In the genomic region with DNA sequence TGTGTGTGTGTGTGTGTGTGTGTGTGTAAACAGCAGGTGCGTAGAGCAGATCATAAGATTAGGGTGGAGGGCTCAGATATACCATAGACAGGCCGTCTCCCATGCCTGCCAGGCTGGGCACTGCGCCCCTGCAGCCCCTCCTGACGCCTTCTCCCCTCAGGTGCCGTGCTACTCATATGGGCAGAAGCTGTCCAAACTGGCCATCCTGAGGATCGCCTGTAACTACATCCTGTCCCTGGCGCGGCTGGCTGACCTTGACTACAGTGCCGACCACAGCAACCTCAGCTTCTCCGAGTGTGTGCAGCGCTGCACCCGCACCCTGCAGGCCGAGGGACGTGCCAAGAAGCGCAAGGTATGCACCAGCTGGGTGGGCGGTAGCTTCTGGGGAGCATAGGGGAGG, we compare ENCODE assay signal across 23 cellular contexts. TPM values are rescaled to one million over a fixed set of nuclear protein-coding genes. Genes with fewer than 3 reads are reported as not detected.
DNase-seq lines count a peak whose midpoint lies in the region; ATAC-seq, FAIRE-seq and TF ChIP-seq lines count a peak whose summit lies in the region.
"Had no signal": no experiment of that assay in that cellular context is flagged by ENCODE, and none has a peak within 500 bp of the region (broad histone marks: within the 10 kb centered on the region; RNA-seq: fewer than 3 reads in every experiment).

No MANE protein-coding gene starts in this region.

- no peak overlapping the region for H3K27ac Mint-ChIP-seq in neural crest cell (ENCODE audit: unreplicated experiment)
- H3K27ac Mint-ChIP-seq: activated CD4-positive, alpha-beta T cell treated with anti-CD3 and anti-CD28 coated beads, Interleukin-2, amount 10 ng/mL, durations not matched to agents 7 days and 5 days; activated T-cell treated with anti-CD3 and anti-CD28 coated beads, Interleukin-2, amount 50 U/mL, for 24 hours had no signal

- no peak overlapping the region for H3K4me2 ChIP-seq in DND-41 (ENCODE audit: insufficient read depth, low read length)
- H3K4me2 ChIP-seq in H1 (ENCODE audit: insufficient read depth in 1 of 2, low read depth in 2 of 2, low read length in 2 of 2) = no peak overlapping the region
- H3K4me2 ChIP-seq in trophoblast cell (ENCODE audit: low read length) = no peak overlapping the region

- no peaks in the 10 kb centered on the region for H3K36me3 Mint-ChIP-seq in neural crest cell (ENCODE audit: low read depth)

- H3K9me3 Mint-ChIP-seq in neural crest cell = no peaks in the 10 kb centered on the region
- H3K9me3 Mint-ChIP-seq: activated CD4-positive, alpha-beta T cell treated with anti-CD3 and anti-CD28 coated beads, Interleukin-2, amount 10 ng/mL, durations not matched to agents 7 days and 5 days; activated T-cell treated with anti-CD3 and anti-CD28 coated beads, Interleukin-2, amount 50 U/mL, for 24 hours had no signal

- H3K4ac ChIP-seq in H1 (replicated peaks; ENCODE audit: insufficient read length, low read depth, low read length) (no peak overlapping the region), trophoblast cell (ENCODE audit: low read depth, low read length) (no peak overlapping the region)

- POLR2A ChIA-PET in H1 (lab: Charles Lee; ENCODE audit: partially characterized antibody) = interaction anchor here (1.0 to 4.4 kb wide), 4 partner anchors 9 to 12 kb away, joined by 3 to 17 read pairs (median 4); a partner anchor contains a TSS

- H3K14ac ChIP-seq in H1 (ENCODE audit: insufficient read length) (no peak overlapping the region), trophoblast cell (ENCODE audit: low read length) (no peak overlapping the region)

- H3K23ac ChIP-seq in H1 (ENCODE audit: insufficient read length) (no peak overlapping the region), trophoblast cell (ENCODE audit: low read length) (no peak overlapping the region)

- H3K4me1 Mint-ChIP-seq in neural crest cell = peaks cover 57% of the 10 kb centered on the region
- H3K4me1 Mint-ChIP-seq: activated CD4-positive, alpha-beta T cell treated with anti-CD3 and anti-CD28 coated beads, Interleukin-2, amount 10 ng/mL, durations not matched to agents 7 days and 5 days had no signal

- no peak overlapping the region for H4K12ac ChIP-seq in trophoblast cell (ENCODE audit: low read depth, low read length)

- DNase-seq in DMS79 treated with DMSO at 0.1 percent for 48 hours (lab: John Stamatoyannopoulos, UW) (peak; percentile 21), DMS79 (lab: John Stamatoyannopoulos, UW) (no peak), DND-41 (no peak), H1 (ENCODE audit: low read depth in 1 of 2, low spot score in 2 of 2) (no peak), neural crest cell (ENCODE audit: low read depth, low spot score) (no peak), trophoblast cell (no peak)
- DNase-seq: 8988T; activated CD4-positive, alpha-beta T cell treated with anti-CD3 and anti-CD28 coated beads, Interleukin-2, amount 10 ng/mL, durations not matched to agents 7 days and 5 days; activated gamma-delta T cell treated with Interleukin-2 at 50 U/mL for 16 hours; activated T-cell treated with anti-CD3 and anti-CD28 coated beads, Interleukin-2, amount 50 U/mL, for 24 hours; gastrocnemius medialis; lower lobe of right lung; NCI-H1048; NCI-H2029; PC-3; stimulated activated CD4-positive, alpha-beta T cell treated with anti-CD3 and anti-CD28 coated beads, Interleukin-4, amount 100 ng/mL, for 1 hour; substantia nigra; T-helper 9 cell had no signal

- H2AFZ ChIP-seq in DND-41 (ENCODE audit: low read depth, low read length) = no peak overlapping the region
- H2AFZ ChIP-seq in H1 (ENCODE audit: low read length) = no peak overlapping the region
- no peak overlapping the region for H2AFZ ChIP-seq in trophoblast cell (ENCODE audit: insufficient read depth, low read length, poor library complexity)

- H2BK120ac ChIP-seq in H1 (replicated peaks; ENCODE audit: low read depth, low read length) = no peak overlapping the region
- H2BK120ac ChIP-seq in trophoblast cell (ENCODE audit: insufficient read depth, low read length, poor library complexity) = no peak overlapping the region

- H3K9me3 ChIP-seq in DND-41 (ENCODE audit: insufficient read depth, low read length, severe bottlenecking) (no peaks in the 10 kb centered on the region), H1 (ENCODE audit: insufficient read depth in 2 of 2, low read depth in 1 of 2, low read length in 1 of 2) (no peaks in the 10 kb centered on the region), gastroesophageal sphincter (no peaks in the 10 kb centered on the region), trophoblast cell (ENCODE audit: insufficient read depth, low read depth, low read length) (no peaks in the 10 kb centered on the region)
- H3K9me3 ChIP-seq: gastrocnemius medialis, lower lobe of right lung, mucosa of descending colon, right lobe of liver had no signal

- H4K5ac ChIP-seq in H1 (ENCODE audit: insufficient read length, low read depth, low read length) = no peak overlapping the region

- CTCF ChIA-PET in H1 (lab: Charles Lee; ENCODE audit: partially characterized antibody) = interaction anchor here (0.9 to 47.8 kb wide), 8 partner anchors 9 to 64 kb away, joined by 3 to 986 read pairs (median 7); a partner anchor contains a TSS

- H3K79me1 ChIP-seq in H1 (ENCODE audit: low read depth, low read length) (no peaks in the 10 kb centered on the region), trophoblast cell (ENCODE audit: low read length) (no peaks in the 10 kb centered on the region)

- H4K91ac ChIP-seq in H1 (replicated peaks; ENCODE audit: insufficient read length, low read length) = no peak overlapping the region
- no peak overlapping the region for H4K91ac ChIP-seq in trophoblast cell (ENCODE audit: low read depth, low read length)

- H2AK5ac ChIP-seq in H1 (ENCODE audit: low read depth, low read length) (peak overlapping the region; percentile 49; the same call in 1 of the 2 replicates), trophoblast cell (ENCODE audit: low read length) (no peak overlapping the region)

- H3K36me3 ChIP-seq in DND-41 (ENCODE audit: insufficient read depth, low read length) (no peaks in the 10 kb centered on the region), H1 (ENCODE audit: control insufficient read depth in 2 of 4, insufficient read depth in 4 of 4, low read length in 3 of 4) (no peaks in the 10 kb centered on the region), gastroesophageal sphincter (peaks cover 0 to 57% of the 10 kb centered on the region in 2 donors), trophoblast cell (ENCODE audit: control insufficient read depth in 1 of 2, insufficient read depth in 2 of 2, low read length in 2 of 2) (no peaks in the 10 kb centered on the region)

- no peak for TF ChIP-seq RAD21 in H1 (IDR thresholded peaks at IDR 0.05 in 1 of 2, conservative IDR thresholded peaks at IDR 0.05 in 1 of 2; ENCODE audit: low read depth in 2 of 2, low read length in 2 of 2)

- H3K9ac ChIP-seq in DND-41 (ENCODE audit: low read depth, low read length) = no peak overlapping the region
- no peak overlapping the region for H3K9ac ChIP-seq in H1 (replicated peaks in 1 of 4; ENCODE audit: extremely low read depth in 1 of 4, low read depth in 3 of 4, low read length in 3 of 4)
- H3K9ac ChIP-seq in trophoblast cell (ENCODE audit: low read length) = no peak overlapping the region

- no peak for FAIRE-seq in H1 (lab: Jason Lieb, UNC)
- FAIRE-seq: D721Med had no signal

- TF ChIP-seq CTCF in DND-41 (IDR thresholded peaks at IDR 0.05; ENCODE audit: borderline replicate concordance, extremely low read depth, low read length, poor library complexity, severe bottlenecking) (no peak), H1 (IDR thresholded peaks at IDR 0.05; ENCODE audit: control extremely low read depth in 1 of 3, insufficient read depth in 1 of 3, low read depth in 1 of 3, low read length in 3 of 3) (no peak), neural crest cell (conservative IDR thresholded peaks at IDR 0.05) (no peak), gastroesophageal sphincter (IDR thresholded peaks at IDR 0.05) (no peak)

- no peak overlapping the region for H3K56ac ChIP-seq in H1 (replicated peaks; ENCODE audit: insufficient read length, low read depth, low read length)

- H2BK5ac ChIP-seq in H1 (ENCODE audit: low read depth, low read length) (no peak overlapping the region), trophoblast cell (ENCODE audit: low read depth, low read length, poor library complexity) (no peak overlapping the region)

- H3K4me3 Mint-ChIP-seq in neural crest cell = peak overlapping the region; percentile 17
- H3K4me3 Mint-ChIP-seq: activated CD4-positive, alpha-beta T cell treated with anti-CD3 and anti-CD28 coated beads, Interleukin-2, amount 10 ng/mL, durations not matched to agents 7 days and 5 days; activated T-cell treated with anti-CD3 and anti-CD28 coated beads, Interleukin-2, amount 50 U/mL, for 24 hours had no signal

- ATAC-seq in DND-41 (ENCODE audit: insufficient read depth, low read depth) (peak; percentile 45; the same call in 1 of the 3 replicates), GM18498 (IDR thresholded peaks at IDR 0.05; ENCODE audit: unreplicated experiment) (no peak), gastroesophageal sphincter (no peak)
- ATAC-seq: lower lobe of right lung, mucosa of descending colon, PC-3, right lobe of liver had no signal

- H3K79me2 ChIP-seq in DND-41 (ENCODE audit: insufficient read depth, low read length) (no peaks in the 10 kb centered on the region), H1 (ENCODE audit: control insufficient read depth in 1 of 2, insufficient read depth in 2 of 2, low read length in 2 of 2) (no peaks in the 10 kb centered on the region), trophoblast cell (ENCODE audit: control insufficient read depth, insufficient read depth, low read length, poor library complexity) (no peaks in the 10 kb centered on the region)

- H2BK20ac ChIP-seq in H1 (ENCODE audit: low read length) = no peak overlapping the region

- H2BK15ac ChIP-seq in H1 (ENCODE audit: low read length) = peak overlapping the region; percentile 75

- H4K8ac ChIP-seq in H1 (ENCODE audit: extremely low read depth, insufficient read depth, low read length) = no peak overlapping the region
- no peak overlapping the region for H4K8ac ChIP-seq in trophoblast cell (ENCODE audit: low read depth, low read length)

- H3K18ac ChIP-seq in H1 (ENCODE audit: extremely low read depth, low read length) = no peak overlapping the region
- H3K18ac ChIP-seq in trophoblast cell (ENCODE audit: low read length) = no peak overlapping the region

- TF ChIP-seq POLR2A in H1 (IDR thresholded peaks at IDR 0.05; ENCODE audit: control extremely low read depth in 1 of 2, low read depth in 2 of 2, low read length in 2 of 2) (no peak), gastroesophageal sphincter (IDR thresholded peaks at IDR 0.05) (no peak)

- peak overlapping the region; percentile 68; the same call in 1 of the 2 replicates for H2BK12ac ChIP-seq in H1 (ENCODE audit: low read depth, low read length)
- no peak overlapping the region for H2BK12ac ChIP-seq in trophoblast cell (ENCODE audit: low read length)

- H3K23me2 ChIP-seq in H1 (ENCODE audit: low read depth, low read length) = peaks cover 8% of the 10 kb centered on the region; the same call in 1 of the 2 replicates

- no peaks in the 10 kb centered on the region for H3K27me3 Mint-ChIP-seq in neural crest cell (ENCODE audit: low read depth)

- no peak overlapping the region for H3K27ac ChIP-seq in DND-41 (ENCODE audit: low read length)
- no peak overlapping the region for H3K27ac ChIP-seq in H1 (ENCODE audit: low read depth, low read length)
- no peak overlapping the region for H3K27ac ChIP-seq in gastroesophageal sphincter
- H3K27ac ChIP-seq in trophoblast cell (ENCODE audit: low read depth, low read length) = no peak overlapping the region
- H3K27ac ChIP-seq: lower lobe of right lung, right lobe of liver had no signal

- H3K4me3 ChIP-seq in DND-41 (ENCODE audit: low read depth in 1 of 2, low read length in 2 of 2) = no peak overlapping the region
- H3K4me3 ChIP-seq in H1 (ENCODE audit: extremely low read depth in 1 of 4, insufficient read depth in 2 of 4, low read depth in 3 of 4, low read length in 4 of 4) = no peak overlapping the region
- no peak overlapping the region for H3K4me3 ChIP-seq in gastroesophageal sphincter
- H3K4me3 ChIP-seq in trophoblast cell (ENCODE audit: low read depth, low read length) = no peak overlapping the region
- H3K4me3 ChIP-seq: gastrocnemius medialis, lower lobe of right lung, mucosa of descending colon, right lobe of liver had no signal

- TF ChIP-seq EP300 in H1 (IDR thresholded peaks at IDR 0.05; ENCODE audit: borderline replicate concordance in 1 of 2, low read depth in 2 of 2, low read length in 2 of 2) (no peak), gastroesophageal sphincter (IDR thresholded peaks at IDR 0.05) (no peak)

- H3K27me3 ChIP-seq in DND-41 (ENCODE audit: insufficient read depth, low read length, poor library complexity) = peaks cover 18% of the 10 kb centered on the region
- H3K27me3 ChIP-seq in H1 (replicated peaks in 1 of 4; ENCODE audit: control insufficient read depth in 3 of 4, extremely low read depth in 1 of 4, insufficient read depth in 3 of 4, low read length in 3 of 4) = peaks cover 0 to 29% (median 21%) of the 10 kb centered on the region in 4 experiments; a peak in 6 of 7 replicates
- no peaks in the 10 kb centered on the region for H3K27me3 ChIP-seq in gastroesophageal sphincter
- H3K27me3 ChIP-seq in trophoblast cell (ENCODE audit: insufficient read depth, low read length) = no peaks in the 10 kb centered on the region
- H3K27me3 ChIP-seq: gastrocnemius medialis, right lobe of liver had no signal

- 0 out of 2 replicates have a peak, but pooled peaks cover 4% of the 10 kb centered on the region for H4K20me1 ChIP-seq in DND-41 (ENCODE audit: insufficient read depth, low read length)
- no peaks in the 10 kb centered on the region for H4K20me1 ChIP-seq in H1 (replicated peaks in 1 of 2; ENCODE audit: control insufficient read depth in 1 of 2, insufficient read depth in 2 of 2, low read length in 2 of 2)

- H3K4me1 ChIP-seq in DND-41 (ENCODE audit: insufficient read depth, low read length) (no peaks in the 10 kb centered on the region), H1 (replicated peaks in 1 of 4; ENCODE audit: control insufficient read depth in 3 of 4, insufficient read depth in 4 of 4, low read length in 3 of 4) (peaks cover 5 to 29% (median 23%) of the 10 kb centered on the region in 4 experiments), gastroesophageal sphincter (peaks cover 0 to 97% (median 44%) of the 10 kb centered on the region in 3 donors), trophoblast cell (ENCODE audit: control insufficient read depth in 1 of 2, insufficient read depth in 2 of 2, low read length in 2 of 2) (peaks cover 30 to 32% of the 10 kb centered on the region in 2 experiments)

- WGBS in H1 (ENCODE audit: extremely low coverage in 1 of 2, insufficient coverage in 1 of 2, insufficient read length in 1 of 2, insufficient replicate concordance in 2 of 2, low coverage in 1 of 2, low lambda C conversion rate in 2 of 2, missing lambda C conversion rate in 1 of 2), 2 experiments = 90% methylated on average over 15 of the region's 16 CpGs; no CpG with 5 or more reads in 1 of the 2 experiments
- WGBS in gastroesophageal sphincter (ENCODE audit: low coverage in 1 of 2), 2 donors = no CpG with 5 or more reads among the region's 16 CpGs
- no CpG with 5 or more reads among the region's 16 CpGs for WGBS in trophoblast cell (ENCODE audit: extremely low coverage, insufficient coverage, insufficient read length)

RNA-seq across cellular contexts. Expression of a gene that starts 10.0 kb away (rescaled TPM):
- 0.50 and 0.54 TPM in 2 replicates for total RNA-seq in H1 (2021; fragmentation: NEBNext Ultra II Directional; extraction: Animal tissue kit (Norgen Biotek cat#: 25700))
- polyA plus RNA-seq in H1 (2011; rRNA removed) = 0.53 and 0.74 TPM in 2 replicates
- polyA plus RNA-seq in H1 (2011; cell fraction: cytosol; rRNA removed) = 0.74 TPM
- polyA plus RNA-seq in H1 (2011; cell fraction: nucleus; rRNA removed) = 0.93 TPM
- polyA plus RNA-seq in H1 (2012, experiment 1 of 2) = 0.66 to 0.90 TPM (median 0.79 TPM) in 4 replicates
- polyA plus RNA-seq in H1 (2012, experiment 2 of 2) = 0.98 TPM
- 0.30 TPM for polyA plus RNA-seq in H1 (2013, experiment 1 of 2)
- 0.31 TPM for polyA plus RNA-seq in H1 (2013, experiment 2 of 2)
- 0.29 and 0.57 TPM in 2 replicates for polyA minus RNA-seq in H1 (2011; rRNA and poly(A)+ RNA removed)
- polyA minus RNA-seq in H1 (2011; cell fraction: cytosol; rRNA and poly(A)+ RNA removed) = 1.2 TPM
- 0.50 TPM for polyA minus RNA-seq in H1 (2011; cell fraction: nucleus; rRNA and poly(A)+ RNA removed)
- total RNA-seq in neural crest cell (6.9 and 7.7 TPM in 2 replicates), gastroesophageal sphincter (10 to 100 TPM; 34.5 to 79.5 (median 59.6) TPM)
- 1.8 and 2.0 TPM in 2 replicates for polyA plus RNA-seq in trophoblast cell (2013)
